Comparison of ENCODE assay signal across 1 cellular context in genomic region chr9:126376311-126376902, GRCh38.
TF ChIP-seq lines count a peak whose summit lies in the region.

No MANE protein-coding gene starts in this region.

TF ChIP-seq in HepG2, 621 proteins besides CTCF, POLR2A, EP300 and RAD21 (continued from another document and continues in another):
- TF ChIP-seq, protein P1, sequence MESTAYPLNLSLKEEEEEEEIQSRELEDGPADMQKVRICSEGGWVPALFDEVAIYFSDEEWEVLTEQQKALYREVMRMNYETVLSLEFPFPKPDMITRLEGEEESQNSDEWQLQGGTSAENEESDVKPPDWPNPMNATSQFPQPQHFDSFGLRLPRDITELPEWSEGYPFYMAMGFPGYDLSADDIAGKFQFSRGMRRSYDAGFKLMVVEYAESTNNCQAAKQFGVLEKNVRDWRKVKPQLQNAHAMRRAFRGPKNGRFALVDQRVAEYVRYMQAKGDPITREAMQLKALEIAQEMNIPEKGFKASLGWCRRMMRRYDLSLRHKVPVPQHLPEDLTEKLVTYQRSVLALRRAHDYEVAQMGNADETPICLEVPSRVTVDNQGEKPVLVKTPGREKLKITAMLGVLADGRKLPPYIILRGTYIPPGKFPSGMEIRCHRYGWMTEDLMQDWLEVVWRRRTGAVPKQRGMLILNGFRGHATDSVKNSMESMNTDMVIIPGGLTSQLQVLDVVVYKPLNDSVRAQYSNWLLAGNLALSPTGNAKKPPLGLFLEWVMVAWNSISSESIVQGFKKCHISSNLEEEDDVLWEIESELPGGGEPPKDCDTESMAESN (CRISPR knock-in tag; conservative IDR thresholded peaks at IDR 0.05): no peak
- TF ChIP-seq ZBTB49 (CRISPR knock-in tag; IDR thresholded peaks at IDR 0.05; ENCODE audit: borderline replicate concordance): no peak
- no peak for TF ChIP-seq ZSCAN9 (CRISPR knock-in tag; IDR thresholded peaks at IDR 0.05; ENCODE audit: borderline replicate concordance)
- no peak; the same call in 1 of the 2 replicates for TF ChIP-seq SSRP1 (CRISPR knock-in tag; IDR thresholded peaks at IDR 0.05)
- TF ChIP-seq ZNF556 (CRISPR knock-in tag; IDR thresholded peaks at IDR 0.05; ENCODE audit: borderline replicate concordance): peak; percentile 78
- TF ChIP-seq NR2F1 (CRISPR knock-in tag; IDR thresholded peaks at IDR 0.05): no peak
- no peak for TF ChIP-seq ZNF615 (CRISPR knock-in tag; IDR thresholded peaks at IDR 0.05; ENCODE audit: borderline replicate concordance)
- no peak for TF ChIP-seq NR1H2 (CRISPR knock-in tag; IDR thresholded peaks at IDR 0.05; ENCODE audit: borderline replicate concordance, low read depth)
- TF ChIP-seq ZFX (CRISPR knock-in tag; IDR thresholded peaks at IDR 0.05; ENCODE audit: low read depth): peak; percentile 41; the same call in 1 of the 2 replicates
- TF ChIP-seq MED13 (CRISPR knock-in tag; IDR thresholded peaks at IDR 0.05): 0 out of 2 replicates have a peak, but pooled peaks have one; percentile 29
- TF ChIP-seq ZKSCAN8 (CRISPR knock-in tag; IDR thresholded peaks at IDR 0.05; ENCODE audit: borderline replicate concordance): 0 out of 2 replicates have a peak, but pooled peaks have one; percentile 24
- no peak for TF ChIP-seq ZNF335 (CRISPR knock-in tag; IDR thresholded peaks at IDR 0.05)
- TF ChIP-seq, protein P2, sequence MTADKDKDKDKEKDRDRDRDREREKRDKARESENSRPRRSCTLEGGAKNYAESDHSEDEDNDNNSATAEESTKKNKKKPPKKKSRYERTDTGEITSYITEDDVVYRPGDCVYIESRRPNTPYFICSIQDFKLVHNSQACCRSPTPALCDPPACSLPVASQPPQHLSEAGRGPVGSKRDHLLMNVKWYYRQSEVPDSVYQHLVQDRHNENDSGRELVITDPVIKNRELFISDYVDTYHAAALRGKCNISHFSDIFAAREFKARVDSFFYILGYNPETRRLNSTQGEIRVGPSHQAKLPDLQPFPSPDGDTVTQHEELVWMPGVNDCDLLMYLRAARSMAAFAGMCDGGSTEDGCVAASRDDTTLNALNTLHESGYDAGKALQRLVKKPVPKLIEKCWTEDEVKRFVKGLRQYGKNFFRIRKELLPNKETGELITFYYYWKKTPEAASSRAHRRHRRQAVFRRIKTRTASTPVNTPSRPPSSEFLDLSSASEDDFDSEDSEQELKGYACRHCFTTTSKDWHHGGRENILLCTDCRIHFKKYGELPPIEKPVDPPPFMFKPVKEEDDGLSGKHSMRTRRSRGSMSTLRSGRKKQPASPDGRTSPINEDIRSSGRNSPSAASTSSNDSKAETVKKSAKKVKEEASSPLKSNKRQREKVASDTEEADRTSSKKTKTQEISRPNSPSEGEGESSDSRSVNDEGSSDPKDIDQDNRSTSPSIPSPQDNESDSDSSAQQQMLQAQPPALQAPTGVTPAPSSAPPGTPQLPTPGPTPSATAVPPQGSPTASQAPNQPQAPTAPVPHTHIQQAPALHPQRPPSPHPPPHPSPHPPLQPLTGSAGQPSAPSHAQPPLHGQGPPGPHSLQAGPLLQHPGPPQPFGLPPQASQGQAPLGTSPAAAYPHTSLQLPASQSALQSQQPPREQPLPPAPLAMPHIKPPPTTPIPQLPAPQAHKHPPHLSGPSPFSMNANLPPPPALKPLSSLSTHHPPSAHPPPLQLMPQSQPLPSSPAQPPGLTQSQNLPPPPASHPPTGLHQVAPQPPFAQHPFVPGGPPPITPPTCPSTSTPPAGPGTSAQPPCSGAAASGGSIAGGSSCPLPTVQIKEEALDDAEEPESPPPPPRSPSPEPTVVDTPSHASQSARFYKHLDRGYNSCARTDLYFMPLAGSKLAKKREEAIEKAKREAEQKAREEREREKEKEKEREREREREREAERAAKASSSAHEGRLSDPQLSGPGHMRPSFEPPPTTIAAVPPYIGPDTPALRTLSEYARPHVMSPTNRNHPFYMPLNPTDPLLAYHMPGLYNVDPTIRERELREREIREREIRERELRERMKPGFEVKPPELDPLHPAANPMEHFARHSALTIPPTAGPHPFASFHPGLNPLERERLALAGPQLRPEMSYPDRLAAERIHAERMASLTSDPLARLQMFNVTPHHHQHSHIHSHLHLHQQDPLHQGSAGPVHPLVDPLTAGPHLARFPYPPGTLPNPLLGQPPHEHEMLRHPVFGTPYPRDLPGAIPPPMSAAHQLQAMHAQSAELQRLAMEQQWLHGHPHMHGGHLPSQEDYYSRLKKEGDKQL (CRISPR knock-in tag; IDR thresholded peaks at IDR 0.05; ENCODE audit: low read depth): no peak
- TF ChIP-seq CBX5 (CRISPR knock-in tag; IDR thresholded peaks at IDR 0.05; ENCODE audit: borderline replicate concordance): peak; percentile 71; the same call in 1 of the 2 replicates
- no peak for TF ChIP-seq SNAI1 (CRISPR knock-in tag; IDR thresholded peaks at IDR 0.05; ENCODE audit: borderline replicate concordance)
- TF ChIP-seq ZNF33A (CRISPR knock-in tag; IDR thresholded peaks at IDR 0.05; ENCODE audit: borderline replicate concordance): no peak
- TF ChIP-seq ZNF639 (CRISPR knock-in tag; conservative IDR thresholded peaks at IDR 0.05): no peak
- TF ChIP-seq, protein P3, sequence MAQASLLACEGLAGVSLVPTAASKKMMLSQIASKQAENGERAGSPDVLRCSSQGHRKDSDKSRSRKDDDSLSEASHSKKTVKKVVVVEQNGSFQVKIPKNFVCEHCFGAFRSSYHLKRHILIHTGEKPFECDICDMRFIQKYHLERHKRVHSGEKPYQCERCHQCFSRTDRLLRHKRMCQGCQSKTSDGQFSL (CRISPR knock-in tag; IDR thresholded peaks at IDR 0.05): peak; percentile 68; the same call in 1 of the 2 replicates
- TF ChIP-seq ZNF841 (CRISPR knock-in tag; IDR thresholded peaks at IDR 0.05; ENCODE audit: borderline replicate concordance): no peak
- no peak for TF ChIP-seq IKZF1 (IDR thresholded peaks at IDR 0.05)
- no peak for TF ChIP-seq DMTF1 (CRISPR knock-in tag; IDR thresholded peaks at IDR 0.05)
- TF ChIP-seq SOX6 (IDR thresholded peaks at IDR 0.05): no peak
- TF ChIP-seq SOX6 (CRISPR knock-in tag; IDR thresholded peaks at IDR 0.05): peak; percentile 80
- TF ChIP-seq TRIM22 (IDR thresholded peaks at IDR 0.05): no peak
- TF ChIP-seq ZNF761 (CRISPR knock-in tag; conservative IDR thresholded peaks at IDR 0.05): 0 out of 2 replicates have a peak, but pooled peaks have one; percentile 65
- TF ChIP-seq PHF5A (CRISPR knock-in tag; IDR thresholded peaks at IDR 0.05; ENCODE audit: low read depth, unreplicated experiment): no peak
- no peak for TF ChIP-seq RARG (CRISPR knock-in tag; IDR thresholded peaks at IDR 0.05; ENCODE audit: low read depth)
- TF ChIP-seq PRMT3 (CRISPR knock-in tag; IDR thresholded peaks at IDR 0.05; ENCODE audit: borderline replicate concordance, low read depth): no peak
- no peak for TF ChIP-seq ZNF143 (CRISPR knock-in tag; IDR thresholded peaks at IDR 0.05)
- TF ChIP-seq SAP130 (CRISPR knock-in tag; IDR thresholded peaks at IDR 0.05; ENCODE audit: low read depth): peak; percentile 60; the same call in 1 of the 2 replicates
- TF ChIP-seq ZHX2 (IDR thresholded peaks at IDR 0.05; ENCODE audit: low read depth): no peak
- TF ChIP-seq ZHX2 (CRISPR knock-in tag; IDR thresholded peaks at IDR 0.05; ENCODE audit: borderline replicate concordance): no peak
- TF ChIP-seq ZNF331 (CRISPR knock-in tag; IDR thresholded peaks at IDR 0.05): peak; percentile 66; the same call in 1 of the 2 replicates
- no peak for TF ChIP-seq CENPT (CRISPR knock-in tag; IDR thresholded peaks at IDR 0.05; ENCODE audit: low read depth)
- no peak for TF ChIP-seq MTF1 (CRISPR knock-in tag; IDR thresholded peaks at IDR 0.05)
- TF ChIP-seq, protein P4, sequence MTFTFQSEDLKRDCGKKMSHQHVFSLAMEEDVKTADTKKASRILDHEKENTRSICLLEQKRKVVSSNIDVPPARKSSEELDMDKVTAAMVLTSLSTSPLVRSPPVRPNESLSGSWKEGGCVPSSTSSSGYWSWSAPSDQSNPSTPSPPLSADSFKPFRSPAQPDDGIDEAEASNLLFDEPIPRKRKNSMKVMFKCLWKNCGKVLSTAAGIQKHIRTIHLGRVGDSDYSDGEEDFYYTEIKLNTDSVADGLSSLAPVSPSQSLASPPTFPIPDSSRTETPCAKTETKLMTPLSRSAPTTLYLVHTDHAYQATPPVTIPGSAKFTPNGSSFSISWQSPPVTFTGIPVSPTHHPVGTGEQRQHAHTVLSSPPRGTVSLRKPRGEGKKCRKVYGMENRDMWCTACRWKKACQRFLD (CRISPR knock-in tag; IDR thresholded peaks at IDR 0.05; ENCODE audit: borderline replicate concordance): no peak
- no peak for TF ChIP-seq JUND (CRISPR knock-in tag; IDR thresholded peaks at IDR 0.05)
